In genomic region chr5:89777758-89778157, GRCh38 we compare ENCODE assay signal across 39 cellular contexts.
"Had no signal": no experiment of that assay in that cellular context is flagged by ENCODE, and none has a peak within 500 bp of the region (broad histone marks: within the 10 kb centered on the region; RNA-seq: fewer than 3 reads in every experiment).

No MANE protein-coding gene starts in this region.

- H3K27me3 ChIP-seq: adrenal gland, ascending aorta, body of pancreas, brain microvascular endothelial cell, breast epithelium, cardiac muscle cell had no signal

- H3K36me3 ChIP-seq: adrenal gland, ascending aorta, brain microvascular endothelial cell, breast epithelium, cardiac muscle cell had no signal

- H3K4me3 ChIP-seq: adrenal gland, ascending aorta, body of pancreas, breast epithelium, cardiac muscle cell had no signal

- H3K4me1 Mint-ChIP-seq: activated naive CD4-positive, alpha-beta T cell treated with anti-CD3 and anti-CD28 coated beads, Interleukin-2, amount 10 ng/mL, durations not matched to agents 7 days and 5 days; activated naive CD4-positive, alpha-beta T cell treated with anti-CD3 and anti-CD28 coated beads, Interleukin-2, amount 50 U/mL, for 24 hours; activated naive CD8-positive, alpha-beta T cell treated with anti-CD3 and anti-CD28 coated beads for 36 hours; activated naive CD8-positive, alpha-beta T cell treated with anti-CD3 and anti-CD28 coated beads, Interleukin-2, amount 10 ng/mL, durations not matched to agents 7 days and 5 days; activated naive CD8-positive, alpha-beta T cell treated with anti-CD3 and anti-CD28 coated beads, Interleukin-2, amount 50 U/mL, for 24 hours; activated T-helper 17 cell treated with anti-CD3 and anti-CD28 coated beads, Interleukin-2, amount 50 U/mL, for 72 hours; brain; central memory CD8-positive, alpha-beta T cell had no signal

- H3K27me3 Mint-ChIP-seq: activated naive CD4-positive, alpha-beta T cell treated with anti-CD3 and anti-CD28 coated beads, Interleukin-2, amount 10 ng/mL, durations not matched to agents 7 days and 5 days; activated naive CD4-positive, alpha-beta T cell treated with anti-CD3 and anti-CD28 coated beads, Interleukin-2, amount 50 U/mL, for 24 hours; activated naive CD8-positive, alpha-beta T cell; activated naive CD8-positive, alpha-beta T cell treated with anti-CD3 and anti-CD28 coated beads for 36 hours; activated naive CD8-positive, alpha-beta T cell treated with anti-CD3 and anti-CD28 coated beads, Interleukin-2, amount 10 ng/mL, durations not matched to agents 7 days and 5 days; activated naive CD8-positive, alpha-beta T cell treated with anti-CD3 and anti-CD28 coated beads, Interleukin-2, amount 50 U/mL, for 24 hours; activated T-cell treated with anti-CD3 and anti-CD28 coated beads, Interleukin-2, amount 50 U/mL, for 24 hours; activated T-helper 17 cell treated with anti-CD3 and anti-CD28 coated beads, Interleukin-2, amount 50 U/mL, for 72 hours; central memory CD8-positive, alpha-beta T cell had no signal

- H3K27ac Mint-ChIP-seq: activated naive CD4-positive, alpha-beta T cell treated with anti-CD3 and anti-CD28 coated beads for 36 hours; activated naive CD4-positive, alpha-beta T cell treated with anti-CD3 and anti-CD28 coated beads, Interleukin-2, amount 10 ng/mL, durations not matched to agents 7 days and 5 days; activated naive CD4-positive, alpha-beta T cell treated with anti-CD3 and anti-CD28 coated beads, Interleukin-2, amount 50 U/mL, for 24 hours; activated naive CD4-positive, alpha-beta T cell treated with anti-CD3 and anti-CD28 coated beads, Interleukin-2, amount 50 U/mL, for 72 hours; activated naive CD8-positive, alpha-beta T cell; activated naive CD8-positive, alpha-beta T cell treated with anti-CD3 and anti-CD28 coated beads for 36 hours; activated naive CD8-positive, alpha-beta T cell treated with anti-CD3 and anti-CD28 coated beads, Interleukin-2, amount 10 ng/mL, durations not matched to agents 7 days and 5 days; activated naive CD8-positive, alpha-beta T cell treated with anti-CD3 and anti-CD28 coated beads, Interleukin-2, amount 50 U/mL, for 24 hours; activated T-cell treated with anti-CD3 and anti-CD28 coated beads, Interleukin-2, amount 50 U/mL, for 24 hours; activated T-cell treated with anti-CD3 and anti-CD28 coated beads, Interleukin-2, amount 50 U/mL, for 72 hours; activated T-helper 1 cell treated with anti-CD3 and anti-CD28 coated beads, Interleukin-12 subunit alpha, Interleukin-12 subunit beta, Interleukin-2, Interleukin-4 antibody, amounts not matched to agents 30 ng/mL and 10 ng/mL and 1 ng/mL, durations not matched to agents 14 hours and 24 hours and 36 hours; activated T-helper 17 cell treated with anti-CD3 and anti-CD28 coated beads, Interleukin-2, amount 50 U/mL, for 72 hours; activated T-helper 2 cell treated with anti-CD3 and anti-CD28 coated beads, Interferon-gamma antibody, Interleukin-2, Interleukin-4, amounts not matched to agents 10 μg/mL and 5 μg/mL and 100 μg/mL, durations not matched to agents 14 hours and 24 hours and 36 hours; brain had no signal

- H3K4me3 Mint-ChIP-seq: activated naive CD4-positive, alpha-beta T cell treated with anti-CD3 and anti-CD28 coated beads for 36 hours; activated naive CD4-positive, alpha-beta T cell treated with anti-CD3 and anti-CD28 coated beads, Interleukin-2, amount 10 ng/mL, durations not matched to agents 7 days and 5 days; activated naive CD4-positive, alpha-beta T cell treated with anti-CD3 and anti-CD28 coated beads, Interleukin-2, amount 50 U/mL, for 24 hours; activated naive CD8-positive, alpha-beta T cell; activated naive CD8-positive, alpha-beta T cell treated with anti-CD3 and anti-CD28 coated beads for 36 hours; activated naive CD8-positive, alpha-beta T cell treated with anti-CD3 and anti-CD28 coated beads, Interleukin-2, amount 10 ng/mL, durations not matched to agents 7 days and 5 days; activated naive CD8-positive, alpha-beta T cell treated with anti-CD3 and anti-CD28 coated beads, Interleukin-2, amount 50 U/mL, for 24 hours; activated T-cell treated with anti-CD3 and anti-CD28 coated beads, Interleukin-2, amount 50 U/mL, for 24 hours; activated T-cell treated with anti-CD3 and anti-CD28 coated beads, Interleukin-2, amount 50 U/mL, for 4 hours; activated T-cell treated with anti-CD3 and anti-CD28 coated beads, Interleukin-2, amount 50 U/mL, for 72 hours; activated T-helper 1 cell treated with anti-CD3 and anti-CD28 coated beads, Interleukin-12 subunit alpha, Interleukin-12 subunit beta, Interleukin-2, Interleukin-4 antibody, amounts not matched to agents 30 ng/mL and 10 ng/mL and 1 ng/mL, durations not matched to agents 14 hours and 24 hours and 36 hours; activated T-helper 17 cell treated with anti-CD3 and anti-CD28 coated beads, Interleukin-2, amount 50 U/mL, for 72 hours; brain; central memory CD8-positive, alpha-beta T cell had no signal

- H3K36me3 Mint-ChIP-seq: activated naive CD4-positive, alpha-beta T cell treated with anti-CD3 and anti-CD28 coated beads, Interleukin-2, amount 10 ng/mL, durations not matched to agents 7 days and 5 days; activated naive CD4-positive, alpha-beta T cell treated with anti-CD3 and anti-CD28 coated beads, Interleukin-2, amount 50 U/mL, for 24 hours; activated naive CD8-positive, alpha-beta T cell; activated naive CD8-positive, alpha-beta T cell treated with anti-CD3 and anti-CD28 coated beads for 36 hours; activated naive CD8-positive, alpha-beta T cell treated with anti-CD3 and anti-CD28 coated beads, Interleukin-2, amount 10 ng/mL, durations not matched to agents 7 days and 5 days had no signal

- H3K27ac ChIP-seq: adrenal gland, ascending aorta, body of pancreas, brain microvascular endothelial cell, breast epithelium, cardiac muscle cell had no signal

- ATAC-seq: activated naive CD4-positive, alpha-beta T cell treated with anti-CD3 and anti-CD28 coated beads, Interleukin-2, amount 50 U/mL, for 72 hours; activated naive CD8-positive, alpha-beta T cell treated with anti-CD3 and anti-CD28 coated beads, Interleukin-2, amount 50 U/mL, for 24 hours; activated T-cell treated with anti-CD3 and anti-CD28 coated beads, Interleukin-2, amount 50 U/mL, for 4 hours; activated T-cell treated with anti-CD3 and anti-CD28 coated beads, Interleukin-2, amount 50 U/mL, for 72 hours; activated T-helper 17 cell treated with anti-CD3 and anti-CD28 coated beads, Interleukin-2, amount 50 U/mL, for 72 hours; body of pancreas had no signal

- DNase-seq: activated effector memory CD4-positive, alpha-beta T cell treated with anti-CD3 and anti-CD28 coated beads, Interleukin-2, amount 50 U/mL, for 16 hours; activated effector memory CD4-positive, alpha-beta T cell treated with Interleukin-2 at 50 U/mL for 16 hours; activated gamma-delta T cell; activated gamma-delta T cell treated with Interleukin-2 at 50 U/mL for 16 hours; activated naive CD4-positive, alpha-beta T cell treated with anti-CD3 and anti-CD28 coated beads for 36 hours; activated naive CD4-positive, alpha-beta T cell treated with anti-CD3 and anti-CD28 coated beads, Interleukin-2, amount 10 ng/mL, durations not matched to agents 7 days and 5 days; activated naive CD4-positive, alpha-beta T cell treated with anti-CD3 and anti-CD28 coated beads, Interleukin-2, amount 50 U/mL, for 16 hours; activated naive CD4-positive, alpha-beta T cell treated with Interleukin-2 at 50 U/mL for 16 hours; activated naive CD8-positive, alpha-beta T cell treated with anti-CD3 and anti-CD28 coated beads for 36 hours; activated naive CD8-positive, alpha-beta T cell treated with anti-CD3 and anti-CD28 coated beads, Interleukin-2, amount 10 ng/mL, durations not matched to agents 7 days and 5 days; activated naive CD8-positive, alpha-beta T cell treated with anti-CD3 and anti-CD28 coated beads, Interleukin-2, amount 50 U/mL, for 24 hours; activated T-cell treated with anti-CD3 and anti-CD28 coated beads for 4 hours; activated T-cell treated with anti-CD3 and anti-CD28 coated beads, Interleukin-2, amount 50 U/mL, for 1 hour; activated T-cell treated with anti-CD3 and anti-CD28 coated beads, Interleukin-2, amount 50 U/mL, for 24 hours; activated T-cell treated with anti-CD3 and anti-CD28 coated beads, Interleukin-2, amount 50 U/mL, for 4 hours; activated T-cell treated with anti-CD3 and anti-CD28 coated beads, Interleukin-2, amount 50 U/mL, for 48 hours; activated T-cell treated with anti-CD3 and anti-CD28 coated beads, Interleukin-2, amount 50 U/mL, for 72 hours; adrenal gland; amniotic stem cell; amygdala; anterior cingulate cortex; body of pancreas; brain microvascular endothelial cell; caudate nucleus; central memory CD4-positive, alpha-beta T cell; cerebellar nuclear complex had no signal

- H3K4me1 ChIP-seq: adrenal gland, ascending aorta, body of pancreas, breast epithelium had no signal

- FAIRE-seq: astrocyte, bronchial epithelial cell had no signal
